19 cellular contexts compared by ENCODE assay signal in genomic region chr1:37663426-37664000, GRCh38. TPM values are rescaled to one million over a fixed set of nuclear protein-coding genes. Genes with fewer than 3 reads are reported as not detected.
DNase-seq lines count a peak whose midpoint lies in the region; ATAC-seq and TF ChIP-seq lines count a peak whose summit lies in the region.
"Had no signal": no experiment of that assay in that cellular context is flagged by ENCODE, and none has a peak within 500 bp of the region (broad histone marks: within the 10 kb centered on the region; RNA-seq: fewer than 3 reads in every experiment).

No MANE protein-coding gene starts in this region.

- H3K27me3 ChIP-seq in H7 (ENCODE audit: control insufficient read depth, insufficient read depth, low read length), result peaks cover 7% of the 10 kb centered on the region; the same call in 1 of the 2 replicates
- peaks cover 85% of the 10 kb centered on the region for H3K27me3 ChIP-seq in left ventricle myocardium inferior (ENCODE audit: low read depth)

- H3K4me3 ChIP-seq in H7 (ENCODE audit: insufficient read depth, low read depth, low read length) (no peak overlapping the region), left ventricle myocardium inferior (no peak overlapping the region)
- H3K4me3 ChIP-seq: HAP-1 had no signal

- intact Hi-C loops in left ventricle myocardium inferior (cut with micrococcal nuclease), result no loop called here

- H3K36me3 ChIP-seq in H7 (replicated peaks; ENCODE audit: control insufficient read depth, insufficient read depth, low read length) (no peaks in the 10 kb centered on the region), left ventricle myocardium inferior (no peaks in the 10 kb centered on the region)
- H3K36me3 ChIP-seq: HAP-1 had no signal

- no peaks in the 10 kb centered on the region for H3K4me1 ChIP-seq in left ventricle myocardium inferior
- H3K4me1 ChIP-seq: HAP-1 had no signal

- peak; percentile 80 for DNase-seq in H7
- DNase-seq in astrocyte of the hippocampus (ENCODE audit: low read depth, low spot score), result peak; percentile 20
- peak; percentile 52 for DNase-seq in iPS-NIHi7 (ENCODE audit: extremely low spot score)
- peak; percentile 60 for DNase-seq in retina
- no peak for DNase-seq in NCI-H128 (lab: John Stamatoyannopoulos, UW; ENCODE audit: unreplicated experiment)
- no peak for DNase-seq in left ventricle myocardium inferior
- DNase-seq: CD8-positive, alpha-beta memory T cell; NCI-H1048; NCI-H146; NCI-H2081; NCI-H510A treated with DMSO at 0.1 percent for 48 hours; Right ventricle myocardium superior had no signal

- TF ChIP-seq CTCF in left ventricle myocardium inferior (IDR thresholded peaks at IDR 0.05; ENCODE audit: borderline replicate concordance), result no peak

- no peaks in the 10 kb centered on the region for H3K9me3 ChIP-seq in left ventricle myocardium inferior (replicated peaks)
- H3K9me3 ChIP-seq: HAP-1 had no signal

- ATAC-seq in HG02571 (IDR thresholded peaks at IDR 0.05; ENCODE audit: unreplicated experiment) (no peak), HG02588 (IDR thresholded peaks at IDR 0.05; ENCODE audit: unreplicated experiment) (no peak)
- ATAC-seq: SK-N-SH treated with all-trans-retinoic acid at 6 μM for 48 hours had no signal

- no peak overlapping the region for H3K27ac ChIP-seq in left ventricle myocardium inferior (replicated peaks)

RNA-seq across cellular contexts. Expression of gene CDCA8, which starts 28.8 kb away (rescaled TPM):
- total RNA-seq in H7 (2014; rRNA removed; shearing (Covaris generic)), result 46.9 and 55.4 TPM in 2 replicates
- 0.33 TPM for total RNA-seq in left ventricle myocardium inferior

RNA-seq across cellular contexts. Expression of gene RSPO1, which starts 28.8 kb away (rescaled TPM):
- total RNA-seq in H7 (2014; rRNA removed; shearing (Covaris generic)), result 0.14 TPM in 1 of 2 replicates, not detected in the other
- not detected for total RNA-seq in left ventricle myocardium inferior
- total RNA-seq: B cell; CD8-positive, alpha-beta memory T cell; MCF 10A; Right ventricle myocardium superior; T-helper 1 cell treated with Interleukin-12 subunit alpha and Interleukin-12 subunit beta and Interleukin-4 antibody, amounts not matched to agents 30 ng/mL and 1 ng/mL, for 36 hours had no signal

Comparison
In these comparisons a context has a peak if more than half of its experiments do, and no peak if none do; other contexts are left out.
1. DNase-seq: peak in H7 (single experiment), astrocyte of the hippocampus (single experiment), iPS-NIHi7 (single experiment) and retina (single experiment); none in NCI-H128 (single experiment) and left ventricle myocardium inferior (single experiment).
2. RNA of gene CDCA8, which starts 28.8 kb away (total RNA-seq): 46.9 to 55.4 TPM in H7; 0.33 TPM in left ventricle myocardium inferior (single experiment); every median in the first group is over 10 times any median in the second.